1 cellular context compared by ENCODE assay signal in the genomic region with DNA sequence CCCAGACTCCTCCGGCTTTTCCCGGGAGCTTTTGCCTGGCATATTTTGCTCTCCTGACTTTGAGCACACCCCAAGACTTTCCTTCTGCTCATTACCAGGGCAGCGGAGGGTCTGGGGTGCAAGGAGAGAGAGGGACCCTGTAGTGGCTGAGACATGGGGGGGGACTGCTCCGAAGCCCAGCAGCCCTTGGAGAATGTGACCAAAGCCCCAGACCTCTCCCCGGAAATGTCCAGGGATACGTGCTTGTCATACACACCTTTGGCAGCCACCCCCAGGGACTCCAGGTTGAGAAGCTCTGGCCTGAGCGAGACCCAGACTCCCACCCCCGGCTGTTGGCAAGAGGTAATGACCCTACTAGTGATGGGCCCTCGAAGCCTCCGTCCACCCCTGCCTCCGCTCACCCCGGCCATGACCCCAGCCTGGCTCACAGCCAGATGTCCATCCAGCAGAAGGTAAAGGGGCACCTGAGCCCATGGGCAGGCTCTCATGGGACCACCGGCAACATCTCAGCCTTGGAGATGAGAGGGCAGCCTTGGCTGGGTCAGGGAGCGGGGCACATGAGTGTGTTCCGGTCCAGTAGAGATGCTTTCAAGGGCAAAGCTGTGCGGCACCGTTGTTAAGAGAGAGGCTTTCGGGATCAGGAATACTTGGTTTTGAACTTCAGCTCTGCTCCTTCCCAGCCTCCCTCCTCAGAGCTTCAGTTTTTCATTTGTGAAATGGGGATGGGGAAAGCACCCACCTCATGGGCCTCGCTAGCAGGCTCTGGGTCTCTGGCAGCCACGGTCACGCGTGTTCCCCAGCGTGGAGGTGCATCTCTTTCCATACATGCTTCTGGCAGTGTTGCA.
TF ChIP-seq lines count a peak whose summit lies in the region.

No MANE protein-coding gene starts in this region.

TF ChIP-seq in H1, 55 proteins besides CTCF, POLR2A, EP300 and RAD21:
- TF ChIP-seq TAF7 (optimal IDR thresholded peaks at IDR 0.05; ENCODE audit: borderline replicate concordance, low read depth, low read length) (no peak), SP2 (IDR thresholded peaks at IDR 0.05; ENCODE audit: low read length) (no peak), SP1 (IDR thresholded peaks at IDR 0.05; ENCODE audit: low read depth, low read length) (no peak), KDM5A (IDR thresholded peaks at IDR 0.05; ENCODE audit: low read length) (no peak), KDM4A (IDR thresholded peaks at IDR 0.05; ENCODE audit: low read depth, low read length, severe bottlenecking) (no peak), CBX5 (IDR thresholded peaks at IDR 0.05; ENCODE audit: low read depth, low read length) (no peak), YY1 (IDR thresholded peaks at IDR 0.05; ENCODE audit: low read depth, low read length) (no peak), SUZ12 (IDR thresholded peaks at IDR 0.05; ENCODE audit: low read length) (no peak), SIX5 (IDR thresholded peaks at IDR 0.05; ENCODE audit: low read depth, low read length) (no peak), BRCA1 (IDR thresholded peaks at IDR 0.05; ENCODE audit: low read depth, low read length) (no peak), SIN3A (conservative IDR thresholded peaks at IDR 0.05 in 1 of 2, IDR thresholded peaks at IDR 0.05 in 1 of 2; ENCODE audit: low read depth in 1 of 2, low read length in 2 of 2) (no peak), CHD1 (IDR thresholded peaks at IDR 0.05; ENCODE audit: low read depth, low read length) (no peak), SAP30 (IDR thresholded peaks at IDR 0.05; ENCODE audit: insufficient read depth, insufficient replicate concordance, low read length) (no peak), CBX8 (IDR thresholded peaks at IDR 0.05; ENCODE audit: borderline replicate concordance, low read depth, low read length) (no peak)
- TF ChIP-seq, protein P1, sequence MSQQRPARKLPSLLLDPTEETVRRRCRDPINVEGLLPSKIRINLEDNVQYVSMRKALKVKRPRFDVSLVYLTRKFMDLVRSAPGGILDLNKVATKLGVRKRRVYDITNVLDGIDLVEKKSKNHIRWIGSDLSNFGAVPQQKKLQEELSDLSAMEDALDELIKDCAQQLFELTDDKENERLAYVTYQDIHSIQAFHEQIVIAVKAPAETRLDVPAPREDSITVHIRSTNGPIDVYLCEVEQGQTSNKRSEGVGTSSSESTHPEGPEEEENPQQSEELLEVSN (IDR thresholded peaks at IDR 0.05) = no peak
- TF ChIP-seq, protein P2, sequence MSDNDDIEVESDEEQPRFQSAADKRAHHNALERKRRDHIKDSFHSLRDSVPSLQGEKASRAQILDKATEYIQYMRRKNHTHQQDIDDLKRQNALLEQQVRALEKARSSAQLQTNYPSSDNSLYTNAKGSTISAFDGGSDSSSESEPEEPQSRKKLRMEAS (IDR thresholded peaks at IDR 0.05) = no peak
